8 cellular contexts compared by ENCODE assay signal in the genomic region with DNA sequence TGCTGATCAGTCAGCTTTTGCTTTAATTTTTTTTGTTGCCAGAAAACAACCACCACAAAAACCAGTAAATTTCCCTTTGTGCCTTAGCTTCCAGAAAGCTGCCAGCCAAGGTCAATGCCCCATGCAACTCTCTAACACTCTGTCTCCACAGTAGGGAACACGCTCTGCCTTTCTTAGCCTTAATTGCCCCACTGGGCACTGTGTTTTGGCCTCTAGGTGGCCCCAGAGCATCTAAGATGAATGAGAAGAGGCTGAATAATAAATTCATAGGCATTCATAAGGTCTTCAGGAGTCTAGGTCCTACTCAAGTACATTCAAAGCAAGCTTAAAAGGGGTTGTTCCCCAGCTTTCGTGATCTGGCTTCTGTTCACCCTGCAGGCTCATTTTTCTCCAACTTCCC. TPM values are rescaled to one million over a fixed set of nuclear protein-coding genes. Genes with fewer than 3 reads are reported as not detected.
DNase-seq lines count a peak whose midpoint lies in the region; ATAC-seq, FAIRE-seq and TF ChIP-seq lines count a peak whose summit lies in the region.

No MANE protein-coding gene starts in this region.

- H3K36me3 ChIP-seq in A673 (ENCODE audit: insufficient read depth, low read length, poor library complexity, severe bottlenecking): no peaks in the 10 kb centered on the region
- H3K36me3 ChIP-seq in MG63: no peaks in the 10 kb centered on the region
- H3K36me3 ChIP-seq in H1 (ENCODE audit: control insufficient read depth in 2 of 4, insufficient read depth in 4 of 4, low read length in 3 of 4): no peaks in the 10 kb centered on the region
- H3K36me3 ChIP-seq in uterus: no peaks in the 10 kb centered on the region

- no peak overlapping the region for H3K4me2 ChIP-seq in H1 (ENCODE audit: insufficient read depth in 1 of 2, low read depth in 2 of 2, low read length in 2 of 2)

- no peak overlapping the region for H3K14ac ChIP-seq in H1 (ENCODE audit: insufficient read length)

- H3K18ac ChIP-seq in H1 (ENCODE audit: extremely low read depth, low read length): no peak overlapping the region

- no peak overlapping the region for H2AK5ac ChIP-seq in H1 (ENCODE audit: low read depth, low read length)

- H3K9ac ChIP-seq in H1 (replicated peaks in 1 of 4; ENCODE audit: extremely low read depth in 1 of 4, low read depth in 3 of 4, low read length in 3 of 4): no peak overlapping the region

- no peak overlapping the region for H3K27ac ChIP-seq in A673 (ENCODE audit: low read depth, low read length, poor library complexity, severe bottlenecking)
- no peak overlapping the region for H3K27ac ChIP-seq in H1 (ENCODE audit: low read depth, low read length)
- H3K27ac ChIP-seq in uterus: no peak overlapping the region

- H3K27me3 ChIP-seq in A673 (replicated peaks; ENCODE audit: insufficient read depth, low read depth, low read length, poor library complexity): peaks cover 4% of the 10 kb centered on the region
- H3K27me3 ChIP-seq in MG63: no peaks in the 10 kb centered on the region
- H3K27me3 ChIP-seq in H1 (replicated peaks in 1 of 4; ENCODE audit: control insufficient read depth in 3 of 4, extremely low read depth in 1 of 4, insufficient read depth in 3 of 4, low read length in 3 of 4): no peaks in the 10 kb centered on the region
- no peaks in the 10 kb centered on the region for H3K27me3 ChIP-seq in uterus

- H3K56ac ChIP-seq in H1 (replicated peaks; ENCODE audit: insufficient read length, low read depth, low read length): no peak overlapping the region

- CTCF ChIA-PET in A673 (lab: Charles Lee): no interaction called here
- CTCF ChIA-PET in H1 (lab: Charles Lee; ENCODE audit: partially characterized antibody): interaction anchor here (0.7 to 3.5 kb wide), 16 partner anchors 22 to 354 kb away, joined by 3 to 29 read pairs (median 4); no protein-coding TSS in a partner anchor

- H4K20me1 ChIP-seq in H1 (replicated peaks in 1 of 2; ENCODE audit: control insufficient read depth in 1 of 2, insufficient read depth in 2 of 2, low read length in 2 of 2): no peaks in the 10 kb centered on the region

- 60% methylated on average over 1 of the region's 2 CpGs; no CpG with 5 or more reads in 1 of the 2 experiments for WGBS in H1 (ENCODE audit: extremely low coverage in 1 of 2, insufficient coverage in 1 of 2, insufficient read length in 1 of 2, insufficient replicate concordance in 2 of 2, low coverage in 1 of 2, low lambda C conversion rate in 2 of 2, missing lambda C conversion rate in 1 of 2), 2 experiments

- H3K4ac ChIP-seq in H1 (replicated peaks; ENCODE audit: insufficient read length, low read depth, low read length): no peak overlapping the region

- H3K4me3 ChIP-seq in A673 (ENCODE audit: low read depth, low read length, poor library complexity, severe bottlenecking) (no peak overlapping the region), MG63 (no peak overlapping the region), H1 (ENCODE audit: extremely low read depth in 1 of 4, insufficient read depth in 2 of 4, low read depth in 3 of 4, low read length in 4 of 4) (no peak overlapping the region), uterus (no peak overlapping the region)

- TF ChIP-seq POLR2A in H1 (IDR thresholded peaks at IDR 0.05; ENCODE audit: control extremely low read depth in 1 of 2, low read depth in 2 of 2, low read length in 2 of 2) (no peak), uterus (IDR thresholded peaks at IDR 0.05) (no peak)

- no peak overlapping the region for H2BK15ac ChIP-seq in H1 (ENCODE audit: low read length)

- no peak overlapping the region for H4K91ac ChIP-seq in H1 (replicated peaks; ENCODE audit: insufficient read length, low read length)

- no peak overlapping the region for H2BK12ac ChIP-seq in H1 (ENCODE audit: low read depth, low read length)

- H2BK120ac ChIP-seq in H1 (replicated peaks; ENCODE audit: low read depth, low read length): no peak overlapping the region

- H4K5ac ChIP-seq in H1 (ENCODE audit: insufficient read length, low read depth, low read length): no peak overlapping the region

- DNase-seq in A673 (ENCODE audit: low spot score) (peak; percentile 37), ELF-1 (ENCODE audit: low read depth, low spot score) (peak; percentile 49), MG63 (peak; percentile 17), H1 (ENCODE audit: low read depth in 1 of 2, low spot score in 2 of 2) (peak in 1 of 2 experiments; percentile 44), NCI-H2107 (lab: John Stamatoyannopoulos, UW) (no peak), posterior vena cava (ENCODE audit: low spot score) (no peak), uterus (no peak)

- no peak overlapping the region for H2AFZ ChIP-seq in H1 (ENCODE audit: low read length)

- peak; percentile 76 to 85 for TF ChIP-seq RAD21 in H1 (IDR thresholded peaks at IDR 0.05 in 1 of 2, conservative IDR thresholded peaks at IDR 0.05 in 1 of 2; ENCODE audit: low read depth in 2 of 2, low read length in 2 of 2)

- no peaks in the 10 kb centered on the region for H3K79me2 ChIP-seq in H1 (ENCODE audit: control insufficient read depth in 1 of 2, insufficient read depth in 2 of 2, low read length in 2 of 2)

- BruUV-seq in A673 (replicated peaks; lab: Mats Ljungman, UMichigan): no TSS peak

- no peaks in the 10 kb centered on the region for H3K23me2 ChIP-seq in H1 (ENCODE audit: low read depth, low read length)

- H4K8ac ChIP-seq in H1 (ENCODE audit: extremely low read depth, insufficient read depth, low read length): no peak overlapping the region

- H3K23ac ChIP-seq in H1 (ENCODE audit: insufficient read length): no peak overlapping the region

- H3K9me3 ChIP-seq in A673 (ENCODE audit: low read depth, low read length, poor library complexity, severe bottlenecking) (no peaks in the 10 kb centered on the region), MG63 (no peaks in the 10 kb centered on the region), H1 (ENCODE audit: insufficient read depth in 2 of 2, low read depth in 1 of 2, low read length in 1 of 2) (no peaks in the 10 kb centered on the region), uterus (no peaks in the 10 kb centered on the region)

- POLR2A ChIA-PET in A673 (lab: Charles Lee; ENCODE audit: low non-redundant PET): no interaction called here
- POLR2A ChIA-PET in H1 (lab: Charles Lee; ENCODE audit: partially characterized antibody): no interaction called here

- intact Hi-C loops in A673 (cut with micrococcal nuclease; ENCODE audit: unreplicated experiment): loop anchor here (5.0 kb wide), 1 partner anchor 172 kb away; no protein-coding TSS in a partner anchor
- intact Hi-C loops in posterior vena cava (cut with DNase I): no loop called here
- intact Hi-C loops in uterus (cut with DNase I; ENCODE audit: low total_unique reads): no loop called here

- no peak for ATAC-seq in GM21367 (IDR thresholded peaks at IDR 0.05; ENCODE audit: unreplicated experiment)

- no peak overlapping the region for H2BK5ac ChIP-seq in H1 (ENCODE audit: low read depth, low read length)

- H2BK20ac ChIP-seq in H1 (ENCODE audit: low read length): no peak overlapping the region

- no peaks in the 10 kb centered on the region for H3K4me1 ChIP-seq in A673 (ENCODE audit: insufficient read depth, low read length, poor library complexity, severe bottlenecking)
- no peaks in the 10 kb centered on the region for H3K4me1 ChIP-seq in H1 (replicated peaks in 1 of 4; ENCODE audit: control insufficient read depth in 3 of 4, insufficient read depth in 4 of 4, low read length in 3 of 4)
- H3K4me1 ChIP-seq in uterus: no peaks in the 10 kb centered on the region

- TF ChIP-seq EP300 in H1 (IDR thresholded peaks at IDR 0.05; ENCODE audit: borderline replicate concordance in 1 of 2, low read depth in 2 of 2, low read length in 2 of 2): no peak

- peak; percentile 92 for FAIRE-seq in H1 (lab: Jason Lieb, UNC)

- TF ChIP-seq CTCF in A673 (conservative IDR thresholded peaks at IDR 0.05; ENCODE audit: low read depth, low read length) (peak; percentile 56), H1 (IDR thresholded peaks at IDR 0.05; ENCODE audit: control extremely low read depth in 1 of 3, insufficient read depth in 1 of 3, low read depth in 1 of 3, low read length in 3 of 3) (peak; percentile 27 to 66 (median 55)), uterus (IDR thresholded peaks at IDR 0.05) (no peak)

- no peaks in the 10 kb centered on the region for H3K79me1 ChIP-seq in H1 (ENCODE audit: low read depth, low read length)

TF ChIP-seq in H1, 55 proteins besides CTCF, POLR2A, EP300 and RAD21:
- TF ChIP-seq FOSL1 (IDR thresholded peaks at IDR 0.05; ENCODE audit: insufficient read depth, low read depth, low read length) (no peak), NANOG (IDR thresholded peaks at IDR 0.05; ENCODE audit: insufficient read depth, low read depth, low read length, poor library complexity, severe bottlenecking) (no peak), TBP (IDR thresholded peaks at IDR 0.05; ENCODE audit: low read depth, low read length) (no peak), CBX8 (IDR thresholded peaks at IDR 0.05; ENCODE audit: borderline replicate concordance, low read depth, low read length) (no peak), SP4 (IDR thresholded peaks at IDR 0.05; ENCODE audit: low read length) (no peak), SRF (IDR thresholded peaks at IDR 0.05; ENCODE audit: low read depth, low read length) (no peak), KDM4A (IDR thresholded peaks at IDR 0.05; ENCODE audit: low read depth, low read length, severe bottlenecking) (no peak), GTF2F1 (IDR thresholded peaks at IDR 0.05; ENCODE audit: borderline replicate concordance, low read depth, low read length) (no peak), ASH2L (IDR thresholded peaks at IDR 0.05; ENCODE audit: low read length) (no peak)
- TF ChIP-seq, protein P1, sequence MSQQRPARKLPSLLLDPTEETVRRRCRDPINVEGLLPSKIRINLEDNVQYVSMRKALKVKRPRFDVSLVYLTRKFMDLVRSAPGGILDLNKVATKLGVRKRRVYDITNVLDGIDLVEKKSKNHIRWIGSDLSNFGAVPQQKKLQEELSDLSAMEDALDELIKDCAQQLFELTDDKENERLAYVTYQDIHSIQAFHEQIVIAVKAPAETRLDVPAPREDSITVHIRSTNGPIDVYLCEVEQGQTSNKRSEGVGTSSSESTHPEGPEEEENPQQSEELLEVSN (IDR thresholded peaks at IDR 0.05): no peak

RNA-seq across cellular contexts. Expression of a gene that starts 57.7 kb away (rescaled TPM):
- total RNA-seq in A673 (2021) (not detected in 2 replicates), posterior vena cava (not detected), uterus (not detected)
- not detected in 2 replicates for total RNA-seq in MG63 (2014; rRNA removed; shearing (Covaris generic); ENCODE audit: low replicate concordance)
- 0.09 TPM in 1 of 2 replicates, not detected in the other for total RNA-seq in H1 (2021; fragmentation: NEBNext Ultra II Directional; extraction: Animal tissue kit (Norgen Biotek cat#: 25700))
- polyA plus RNA-seq in H1 (2011; rRNA removed): 0.03 TPM in 1 of 2 replicates, not detected in the other
- polyA plus RNA-seq in H1 (2011; cell fraction: cytosol; rRNA removed): not detected
- not detected for polyA plus RNA-seq in H1 (2011; cell fraction: nucleus; rRNA removed)
- not detected in 4 replicates for polyA plus RNA-seq in H1 (2012, experiment 1 of 2)
- not detected for polyA plus RNA-seq in H1 (2012, experiment 2 of 2)
- not detected for polyA plus RNA-seq in H1 (2013, experiment 1 of 2)
- not detected for polyA plus RNA-seq in H1 (2013, experiment 2 of 2)
- not detected in 2 replicates for polyA minus RNA-seq in H1 (2011; rRNA and poly(A)+ RNA removed)
- not detected for polyA minus RNA-seq in H1 (2011; cell fraction: cytosol; rRNA and poly(A)+ RNA removed)
- not detected for polyA minus RNA-seq in H1 (2011; cell fraction: nucleus; rRNA and poly(A)+ RNA removed)

Comparison
In these comparisons a context has a peak if more than half of its experiments do, and no peak if none do; other contexts are left out.
1. DNase-seq: peak in A673 (single experiment), ELF-1 (single experiment) and MG63 (single experiment); none in NCI-H2107 (single experiment), posterior vena cava (single experiment) and uterus (0 of 2).
2. CTCF ChIP-seq: peak in A673 (single experiment) and H1 (3 of 3); none in uterus (0 of 4).